ENCODE assay signal across 8 cellular contexts in genomic region chr15:51162865-51163762, GRCh38.
A peak's percentile ranks its signal among the peaks of the same experiment; 100 is the strongest.
DNase-seq lines count a peak whose midpoint lies in the region; ATAC-seq, FAIRE-seq and TF ChIP-seq lines count a peak whose summit lies in the region.

No MANE protein-coding gene starts in this region.

- no peak overlapping the region for H2BK15ac ChIP-seq in IMR-90 (ENCODE audit: low read depth, low read length)

- H3K79me1 ChIP-seq in IMR-90 (ENCODE audit: low read depth in 1 of 2, low read length in 2 of 2): no peaks in the 10 kb centered on the region

- no peak overlapping the region for H4K91ac ChIP-seq in IMR-90 (ENCODE audit: insufficient read depth, low read depth, low read length)

- H3K14ac ChIP-seq in IMR-90 (replicated peaks; ENCODE audit: low read depth, low read length): no peak overlapping the region

- no peak overlapping the region for H3K56ac ChIP-seq in IMR-90 (ENCODE audit: extremely low read depth, insufficient read depth, low read length)

- FAIRE-seq in GM19239 (lab: Jason Lieb, UNC): peak; percentile 90

- in situ Hi-C loops in IMR-90 (cut with MboI; ENCODE audit: low sequenced_read_pairs): loop anchor here (5.0 kb wide), 1 partner anchor 219 kb away; no protein-coding TSS in a partner anchor

- no peak overlapping the region for H3K4ac ChIP-seq in IMR-90 (ENCODE audit: low read depth, low read length)

- no peak overlapping the region for H3K27ac ChIP-seq in IMR-90 (ENCODE audit: insufficient read depth, low read length)
- peak overlapping the region in 2 of 4 donors; percentile 9 to 13 for H3K27ac ChIP-seq in gastroesophageal sphincter
- peak overlapping the region; percentile 96 for H3K27ac ChIP-seq in temporal lobe (ENCODE audit: low read depth, low read length)

- POLR2A ChIA-PET in IMR-90 (lab: Charles Lee; ENCODE audit: unreplicated experiment): interaction anchor here (0.7 kb wide), 1 partner anchor 30 kb away, joined by 3 read pairs; no protein-coding TSS in a partner anchor

- peak overlapping the region; percentile 16 for H2AFZ ChIP-seq in IMR-90 (replicated peaks; ENCODE audit: low read length, poor library complexity)

- no peak overlapping the region for H2AK5ac ChIP-seq in IMR-90 (ENCODE audit: low read depth, low read length)

- no peaks in the 10 kb centered on the region for H3K4me1 ChIP-seq in IMR-90 (ENCODE audit: control insufficient read depth, insufficient read depth, low read length)
- H3K4me1 ChIP-seq in gastroesophageal sphincter: peaks cover 0 to 12% (median 4%) of the 10 kb centered on the region in 3 donors

- dilution Hi-C loops in IMR-90 (cut with HindIII; ENCODE audit: low sequenced_read_pairs, unreplicated experiment): no loop called here

- H3K27me3 ChIP-seq in IMR-90 (ENCODE audit: control insufficient read depth, insufficient read depth, low read length): peaks cover 29% of the 10 kb centered on the region
- H3K27me3 ChIP-seq in gastroesophageal sphincter: no peaks in the 10 kb centered on the region

- TF ChIP-seq POLR2A in IMR-90 (IDR thresholded peaks at IDR 0.05; ENCODE audit: low read depth, low read length) (no peak), gastroesophageal sphincter (IDR thresholded peaks at IDR 0.05) (no peak)

- H3K18ac ChIP-seq in IMR-90 (ENCODE audit: low read depth, low read length): no peak overlapping the region

- no peak overlapping the region for H2BK20ac ChIP-seq in IMR-90 (ENCODE audit: low read depth, low read length)

- no TSS peak for BruUV-seq in IMR-90 (replicated peaks; lab: Mats Ljungman, UMichigan)

- H2BK5ac ChIP-seq in IMR-90 (ENCODE audit: low read depth, low read length, poor library complexity, severe bottlenecking): no peak overlapping the region

- no peak overlapping the region for H4K5ac ChIP-seq in IMR-90 (ENCODE audit: low read depth, low read length)

- TF ChIP-seq CTCF in IMR-90 (conservative IDR thresholded peaks at IDR 0.05; ENCODE audit: low read depth, low read length): peak; percentile 96
- peak; percentile 86 to 97 (median 92) for TF ChIP-seq CTCF in gastroesophageal sphincter (IDR thresholded peaks at IDR 0.05)
- no peak for TF ChIP-seq CTCF in omental fat pad (IDR thresholded peaks at IDR 0.05)

- peak; percentile 91 for DNase-seq in Ammon's horn (ENCODE audit: low spot score)
- peak; percentile 78 for DNase-seq in GM19239 (ENCODE audit: insufficient read length, low spot score)
- peak; percentile 72 for DNase-seq in IMR-90
- peak; percentile 74 for DNase-seq in RKO (ENCODE audit: low spot score)
- peak; percentile 49 for DNase-seq in activated naive CD4-positive, alpha-beta T cell treated with Interleukin-2 at 50 U/mL for 16 hours
- DNase-seq in omental fat pad (ENCODE audit: low spot score): peak; percentile 56

- WGBS in IMR-90 (ENCODE audit: extremely low coverage in 2 of 2, insufficient read length in 1 of 2), 2 experiments: no CpG with 5 or more reads among the region's 8 CpGs
- 3 to 10% methylated on average over 6 of the region's 8 CpGs for WGBS in gastroesophageal sphincter (ENCODE audit: low coverage in 1 of 2), 2 donors

- no peaks in the 10 kb centered on the region for H3K9me1 ChIP-seq in IMR-90 (ENCODE audit: insufficient read depth, low read length)

- peak overlapping the region; percentile 97 for H3K4me2 ChIP-seq in IMR-90 (ENCODE audit: low read depth, low read length)

- no peak overlapping the region for H3K23ac ChIP-seq in IMR-90 (ENCODE audit: low read depth, low read length)

- H3K4me3 ChIP-seq in IMR-90 (ENCODE audit: insufficient read depth, low read depth, low read length): peak overlapping the region; percentile 46
- peak overlapping the region in 1 of 2 donors; percentile 2 for H3K4me3 ChIP-seq in gastroesophageal sphincter

- H2BK120ac ChIP-seq in IMR-90 (ENCODE audit: low read depth, low read length): no peak overlapping the region

- no peaks in the 10 kb centered on the region for H4K20me1 ChIP-seq in IMR-90 (ENCODE audit: insufficient read depth, low read length)

- ATAC-seq in IMR-90 (ENCODE audit: low read depth) (peak; percentile 96), gastroesophageal sphincter (peak; percentile 80), omental fat pad (ENCODE audit: low FRiP score) (peak; percentile 85)

- CTCF ChIA-PET in IMR-90 (lab: Yijun Ruan, JAX): interaction anchor here (0.5 to 2.6 kb wide), 47 partner anchors 9 to 483 kb away, joined by 3 to 46 read pairs (median 5); no protein-coding TSS in a partner anchor

- H4K8ac ChIP-seq in IMR-90 (ENCODE audit: low read depth in 2 of 2, low read length in 2 of 2): no peak overlapping the region

- TF ChIP-seq RAD21 in IMR-90 (IDR thresholded peaks at IDR 0.05; ENCODE audit: low read length): peak; percentile 94

- H3K9me3 ChIP-seq in IMR-90 (ENCODE audit: control insufficient read depth, insufficient read depth, low read length) (no peaks in the 10 kb centered on the region), gastroesophageal sphincter (no peaks in the 10 kb centered on the region)

- intact Hi-C loops in IMR-90 (cut with micrococcal nuclease): loop anchor here (1.0 to 2.0 kb wide), 6 partner anchors 29 to 336 kb away; no protein-coding TSS in a partner anchor

- no peaks in the 10 kb centered on the region for H3K36me3 ChIP-seq in IMR-90 (ENCODE audit: control insufficient read depth, insufficient read depth, low read length)
- H3K36me3 ChIP-seq in gastroesophageal sphincter: no peaks in the 10 kb centered on the region

- no peak overlapping the region for H2AK9ac ChIP-seq in IMR-90 (replicated peaks; ENCODE audit: low read depth, low read length, poor library complexity)

- H3K9ac ChIP-seq in IMR-90 (ENCODE audit: low read depth, low read length): no peak overlapping the region

- no peak for TF ChIP-seq EP300 in gastroesophageal sphincter (IDR thresholded peaks at IDR 0.05)

TF ChIP-seq in IMR-90, 13 proteins besides CTCF, POLR2A, EP300 and RAD21:
- TF ChIP-seq USF2 (IDR thresholded peaks at IDR 0.05; ENCODE audit: low read depth, low read length): peak; percentile 35; the same call in 1 of the 2 replicates
- TF ChIP-seq SMC3 (IDR thresholded peaks at IDR 0.05; ENCODE audit: low read depth, low read length): peak; percentile 83
- no peak for TF ChIP-seq CEBPB (IDR thresholded peaks at IDR 0.05; ENCODE audit: low read depth, low read length)
- no peak for TF ChIP-seq MAZ (IDR thresholded peaks at IDR 0.05; ENCODE audit: borderline replicate concordance, low read depth, low read length)

Comparison
In these comparisons a context has a peak if more than half of its experiments do, and no peak if none do; other contexts are left out.
1. CTCF ChIP-seq: peak in IMR-90 (single experiment) and gastroesophageal sphincter (4 of 4); none in omental fat pad (0 of 3).
2. Peak in every context shown above with its lines, with median percentiles within 50 percentile points of each other: DNase-seq and ATAC-seq.